ENCODE assay signal across 13 cellular contexts in the genomic region with DNA sequence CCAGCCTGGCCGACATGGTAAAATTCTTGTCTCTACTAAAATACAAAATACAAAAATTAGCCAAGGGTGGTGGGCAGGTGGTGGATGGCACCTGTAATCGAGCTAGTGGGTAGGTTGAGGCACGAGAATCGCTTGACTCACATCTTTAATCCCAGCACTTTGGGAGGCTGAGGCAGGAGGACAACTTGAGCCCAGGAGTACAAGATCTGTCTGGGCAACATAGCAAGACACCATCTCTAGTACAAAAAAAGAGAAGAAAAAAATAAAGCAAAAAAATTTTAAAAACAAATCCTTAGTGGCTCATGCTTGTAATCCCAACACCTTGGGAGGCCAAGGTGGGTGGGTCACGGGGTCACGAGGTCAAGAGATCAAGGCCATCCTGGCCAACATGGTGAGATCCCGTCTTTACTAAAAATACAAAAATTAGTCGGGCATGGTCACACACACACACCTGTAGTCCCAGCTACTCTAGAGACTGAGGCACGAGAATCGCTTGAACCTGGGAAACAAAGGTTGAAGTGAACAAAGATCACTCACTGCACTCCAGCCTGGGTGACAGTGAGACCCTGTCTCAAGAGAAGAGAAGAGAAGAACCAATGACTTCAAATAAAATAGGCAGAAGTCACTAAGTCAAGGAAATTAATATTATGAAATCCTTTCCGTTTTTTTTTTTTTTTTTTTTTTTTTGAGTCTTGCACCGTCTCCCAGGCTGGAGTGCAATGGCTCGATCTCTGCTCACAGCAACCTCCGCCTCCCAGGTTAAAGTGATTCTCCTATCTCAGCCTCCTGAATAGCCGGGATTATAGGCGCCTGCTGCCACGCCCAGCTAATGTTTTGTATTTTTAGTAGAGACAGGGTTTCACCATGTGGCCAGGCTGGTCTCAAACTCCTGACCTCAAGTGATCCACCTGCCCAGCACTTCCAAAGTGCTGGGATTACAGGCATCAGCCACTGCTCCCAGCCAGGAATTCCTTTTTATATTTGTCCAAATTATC. TPM values are rescaled to one million over a fixed set of nuclear protein-coding genes. Genes with fewer than 3 reads are reported as not detected.
DNase-seq lines count a peak whose midpoint lies in the region; ATAC-seq and TF ChIP-seq lines count a peak whose summit lies in the region.
"Had no signal": no experiment of that assay in that cellular context is flagged by ENCODE, and none has a peak within 500 bp of the region (broad histone marks: within the 10 kb centered on the region; RNA-seq: fewer than 3 reads in every experiment).

No MANE protein-coding gene starts in this region.

- no peak for DNase-seq in CD4-positive, alpha-beta T cell
- DNase-seq in RWPE2 (ENCODE audit: low spot score) (no peak), endothelial cell (ENCODE audit: low spot score) (no peak), AG08395 (ENCODE audit: low spot score) (no peak)
- no peak for DNase-seq in effector CD8-positive, alpha-beta T cell (lab: John Stamatoyannopoulos, UW)
- DNase-seq: activated CD4-positive, alpha-beta T cell treated with anti-CD3 and anti-CD28 coated beads, Interleukin-2, amount 50 U/mL, for 48 hours; DMS53; H9; NCI-H187 treated with DMSO at 0.1 percent for 48 hours had no signal

- POLR2A ChIA-PET in CD4-positive, alpha-beta T cell (lab: Charles Lee), result no interaction called here

- CTCF ChIA-PET in CD4-positive, alpha-beta T cell (lab: Charles Lee), result interaction anchor here (0.6 to 0.7 kb wide), 2 partner anchors 22 to 50 kb away, joined by 3 to 5 read pairs; a partner anchor contains a TSS

- H3K4me2 ChIP-seq in parathyroid adenoma (ENCODE audit: low read length), result peak overlapping the region; percentile 51

- no peak overlapping the region for H2AFZ ChIP-seq in parathyroid adenoma

- H3K4me3 ChIP-seq in RWPE2 (ENCODE audit: severe bottlenecking) (no peak overlapping the region), parathyroid adenoma (ENCODE audit: low read depth, low read length) (no peak overlapping the region)

- peaks cover 42% of the 10 kb centered on the region for H3K36me3 ChIP-seq in RWPE2 (ENCODE audit: low read depth)
- no peaks in the 10 kb centered on the region for H3K36me3 ChIP-seq in parathyroid adenoma (ENCODE audit: control insufficient read depth, insufficient read depth, low read length)

- H3K4me1 ChIP-seq in RWPE2 (ENCODE audit: insufficient read depth, poor library complexity, severe bottlenecking) (peaks cover 24% of the 10 kb centered on the region), parathyroid adenoma (peaks cover 10% of the 10 kb centered on the region)

- H3K27ac ChIP-seq in CD4-positive, alpha-beta T cell (ENCODE audit: low read depth, low read length), result no peak overlapping the region
- H3K27ac ChIP-seq in RWPE2 (ENCODE audit: poor library complexity, severe bottlenecking) (peak overlapping the region; percentile 7), parathyroid adenoma (no peak overlapping the region)

- ATAC-seq in CD4-positive, alpha-beta T cell (ENCODE audit: poor library complexity), result no peak
- no peak for ATAC-seq in RWPE2 (ENCODE audit: low read depth)
- no peak for ATAC-seq in HG02763 (IDR thresholded peaks at IDR 0.05; ENCODE audit: unreplicated experiment)
- ATAC-seq in HG02678 (IDR thresholded peaks at IDR 0.05; ENCODE audit: unreplicated experiment), result no peak

- peaks cover 63% of the 10 kb centered on the region for H3K4me1 Mint-ChIP-seq in CD4-positive, alpha-beta T cell (ENCODE audit: low read depth)
- H3K4me1 Mint-ChIP-seq in endothelial cell (ENCODE audit: unreplicated experiment), result peaks cover 23% of the 10 kb centered on the region

- no peak for TF ChIP-seq CTCF in CD4-positive, alpha-beta T cell (IDR thresholded peaks at IDR 0.05)
- TF ChIP-seq CTCF in RWPE2 (IDR thresholded peaks at IDR 0.05; ENCODE audit: poor library complexity, severe bottlenecking) (no peak), endothelial cell (IDR thresholded peaks at IDR 0.05; ENCODE audit: unreplicated experiment) (no peak), parathyroid adenoma (IDR thresholded peaks at IDR 0.05) (no peak)

- no peaks in the 10 kb centered on the region for H3K9me3 Mint-ChIP-seq in CD4-positive, alpha-beta T cell
- no peaks in the 10 kb centered on the region for H3K9me3 Mint-ChIP-seq in endothelial cell (ENCODE audit: unreplicated experiment)
- H3K9me3 Mint-ChIP-seq: H9 had no signal

- intact Hi-C loops in CD4-positive, alpha-beta T cell (cut with DNase I, micrococcal nuclease), result no loop called here

- H3K4me3 Mint-ChIP-seq in CD4-positive, alpha-beta T cell, result peak overlapping the region; percentile 68
- H3K4me3 Mint-ChIP-seq in endothelial cell (ENCODE audit: unreplicated experiment), result no peak overlapping the region
- H3K4me3 Mint-ChIP-seq: H9 had no signal

- peak overlapping the region; percentile 74 for H3K27ac Mint-ChIP-seq in CD4-positive, alpha-beta T cell
- H3K27ac Mint-ChIP-seq in endothelial cell (ENCODE audit: unreplicated experiment), result peak overlapping the region; percentile 48

- no peaks in the 10 kb centered on the region for H3K27me3 Mint-ChIP-seq in CD4-positive, alpha-beta T cell
- peaks cover 3% of the 10 kb centered on the region for H3K27me3 Mint-ChIP-seq in endothelial cell (ENCODE audit: unreplicated experiment)

- H3K9ac ChIP-seq in parathyroid adenoma, result no peak overlapping the region

- no peaks in the 10 kb centered on the region for H3K27me3 ChIP-seq in CD4-positive, alpha-beta T cell (ENCODE audit: control insufficient read depth, insufficient read depth, low read length)
- H3K27me3 ChIP-seq in RWPE2 (ENCODE audit: insufficient read depth, poor library complexity, severe bottlenecking) (no peaks in the 10 kb centered on the region), parathyroid adenoma (ENCODE audit: control insufficient read depth, insufficient read depth, low read length) (no peaks in the 10 kb centered on the region)

- H3K9me3 ChIP-seq in CD4-positive, alpha-beta T cell (ENCODE audit: control insufficient read depth, low read length), result no peaks in the 10 kb centered on the region
- H3K9me3 ChIP-seq in RWPE2 (ENCODE audit: severe bottlenecking) (no peaks in the 10 kb centered on the region), parathyroid adenoma (ENCODE audit: control insufficient read depth, low read length) (no peaks in the 10 kb centered on the region)

- H3K36me3 Mint-ChIP-seq in CD4-positive, alpha-beta T cell (ENCODE audit: low read depth), result peaks cover 46% of the 10 kb centered on the region
- peaks cover 19% of the 10 kb centered on the region for H3K36me3 Mint-ChIP-seq in endothelial cell (ENCODE audit: low read depth, unreplicated experiment)

- peaks cover 72% of the 10 kb centered on the region for H3K79me2 ChIP-seq in parathyroid adenoma

RNA-seq across cellular contexts. Expression of a gene that starts 4.9 kb away (rescaled TPM):
- 100 to 1,000 TPM; 256 to 271 TPM for total RNA-seq in CD4-positive, alpha-beta T cell
- 583 TPM for total RNA-seq in endothelial cell (ENCODE audit: unreplicated experiment)

RNA-seq across cellular contexts. Expression of a gene that starts 5.4 kb away (rescaled TPM):
- total RNA-seq in CD4-positive, alpha-beta T cell, result 10 to 100 TPM; 21.4 to 22.0 TPM
- total RNA-seq in endothelial cell (ENCODE audit: unreplicated experiment), result 17.3 TPM

RNA-seq across cellular contexts. Expression of a gene that starts 15.4 kb away (rescaled TPM):
- total RNA-seq in CD4-positive, alpha-beta T cell, result 10 to 100 TPM; 10.5 to 12.7 TPM
- total RNA-seq in endothelial cell (ENCODE audit: unreplicated experiment), result 11.9 TPM
- total RNA-seq: RPMI7951 had no signal

RNA-seq across cellular contexts. Expression of a gene that starts 22.3 kb away (rescaled TPM):
- 10 to 100 TPM; 25.0 to 25.1 TPM for total RNA-seq in CD4-positive, alpha-beta T cell
- 30.0 TPM for total RNA-seq in endothelial cell (ENCODE audit: unreplicated experiment)

RNA-seq across cellular contexts. Expression of a gene that starts 48.7 kb away (rescaled TPM):
- 10 to 100 TPM; 20.8 to 22.9 TPM for total RNA-seq in CD4-positive, alpha-beta T cell
- total RNA-seq in endothelial cell (ENCODE audit: unreplicated experiment), result 374 TPM
- total RNA-seq: RPMI7951 had no signal
